Comparison of ENCODE assay signal across 8 cellular contexts in the genomic region with DNA sequence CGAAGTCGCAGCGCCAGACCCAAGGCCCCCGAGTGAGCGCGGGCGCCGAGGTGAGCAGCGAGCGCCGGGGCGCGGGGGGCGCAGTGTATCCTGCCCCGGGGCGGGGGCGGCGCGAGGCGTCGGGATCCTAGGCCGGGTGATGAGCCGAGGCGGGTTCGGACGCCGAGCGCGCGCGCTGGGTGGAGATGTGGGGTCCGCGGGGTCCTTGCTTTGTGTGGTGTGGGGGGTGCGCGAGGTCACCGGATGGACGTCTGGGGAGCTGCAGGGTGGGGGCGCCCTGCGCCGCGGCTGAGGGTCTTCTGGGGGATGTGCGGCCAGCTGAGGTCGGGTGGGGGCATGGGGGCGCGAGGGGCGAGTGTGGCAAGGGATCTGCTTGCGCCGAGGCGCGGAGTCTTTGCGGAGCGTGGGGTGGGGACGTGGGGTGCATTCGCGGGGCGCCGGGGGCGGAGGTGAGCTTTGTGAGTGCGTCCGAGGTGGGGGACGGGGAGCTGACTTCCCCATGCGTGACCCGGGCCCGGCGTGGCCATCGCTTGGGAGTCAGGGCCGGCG. TPM values are rescaled to one million over a fixed set of nuclear protein-coding genes. Genes with fewer than 3 reads are reported as not detected.
DNase-seq lines count a peak whose midpoint lies in the region; ATAC-seq, FAIRE-seq and TF ChIP-seq lines count a peak whose summit lies in the region.

No MANE protein-coding gene starts in this region.

- intact Hi-C loops in GM12878 (cut with micrococcal nuclease; ENCODE audit: unreplicated experiment) = loop anchor here (1.0 to 5.0 kb wide), 7 partner anchors 10 to 351 kb away; no protein-coding TSS in a partner anchor

- TF ChIP-seq CTCF in Peyer's patch (IDR thresholded peaks at IDR 0.05) (no peak), GM12878 (IDR thresholded peaks at IDR 0.05 in 2 of 3, conservative IDR thresholded peaks at IDR 0.05 in 1 of 3; ENCODE audit: control insufficient read depth in 2 of 3, extremely low read depth in 1 of 3, insufficient read depth in 1 of 3, low read depth in 3 of 3, low read length in 3 of 3) (peak in 1 of 3 experiments; percentile 39; a peak in 2 of 6 replicates)

- H3K4me1 ChIP-seq in ES-I3 (ENCODE audit: insufficient read depth, low read length) (peaks cover 22% of the 10 kb centered on the region), GM23248 (ENCODE audit: insufficient read depth) (peaks cover 29% of the 10 kb centered on the region), Peyer's patch (peaks cover 4 to 36% (median 8%) of the 10 kb centered on the region in 4 donors), GM12878 (ENCODE audit: control insufficient read depth, insufficient read depth, low read length) (peaks cover 34% of the 10 kb centered on the region)

- no peak for TF ChIP-seq EP300 in GM12878 (IDR thresholded peaks at IDR 0.05; ENCODE audit: borderline replicate concordance in 1 of 2, control insufficient read depth in 1 of 2, low read depth in 2 of 2, low read length in 2 of 2)

- in situ Hi-C loops in GM23248 (cut with MboI) = loop anchor here (25.0 kb wide), 2 partner anchors 180 to 355 kb away; a partner anchor contains a TSS
- in situ Hi-C loops in GM12878 (cut with MboI) = no loop called here

- H3K27me3 ChIP-seq in GM23248 (replicated peaks; ENCODE audit: insufficient read depth) (no peaks in the 10 kb centered on the region), Peyer's patch (no peaks in the 10 kb centered on the region), GM12878 (replicated peaks in 1 of 2; ENCODE audit: control insufficient read depth in 2 of 2, insufficient read depth in 2 of 2, low read length in 1 of 2) (no peaks in the 10 kb centered on the region; a peak in 1 of 4 replicates)

- WGBS in GM23248 (ENCODE audit: low coverage in 1 of 2, low lambda C conversion rate in 2 of 2, missing lambda C conversion rate in 2 of 2), 2 experiments = 2 to 3% methylated on average over 21 to 54 of the region's 68 CpGs
- 0% methylated on average over 32 of the region's 68 CpGs for WGBS in GM12878 (ENCODE audit: insufficient coverage, insufficient replicate concordance, low lambda C conversion rate, missing lambda C conversion rate)

- BruUV-seq in GM12878 (replicated peaks; lab: Mats Ljungman, UMichigan) = no TSS peak

- TF ChIP-seq RAD21 in GM12878 (IDR thresholded peaks at IDR 0.05; ENCODE audit: insufficient read depth, low read depth, low read length) = no peak; the same call in 1 of the 2 replicates

- H3K36me3 ChIP-seq in ES-I3 (ENCODE audit: insufficient read depth, low read length) (no peaks in the 10 kb centered on the region), GM23248 (ENCODE audit: low read depth) (no peaks in the 10 kb centered on the region), Peyer's patch (no peaks in the 10 kb centered on the region), GM12878 (ENCODE audit: control insufficient read depth in 2 of 2, insufficient read depth in 2 of 2, low read length in 1 of 2) (peaks cover 0 to 3% of the 10 kb centered on the region in 2 experiments; a peak in 1 of 4 replicates)

- H3K9me3 Mint-ChIP-seq in immature natural killer cell = no peaks in the 10 kb centered on the region

- no peaks in the 10 kb centered on the region for H3K36me3 Mint-ChIP-seq in immature natural killer cell

- RAD21 ChIA-PET in GM12878 (lab: Charles Lee; ENCODE audit: unreplicated experiment) = interaction anchor here (0.6 to 3.3 kb wide), 20 partner anchors 11 to 351 kb away, joined by 3 to 75 read pairs (median 4); a partner anchor contains a TSS

- H3K4me3 ChIP-seq in GM23248 (peak overlapping the region; percentile 75), Peyer's patch (peak overlapping the region; percentile 70 to 93 (median 90)), GM12878 (peak overlapping the region; percentile 99)

- H3K27ac Mint-ChIP-seq in immature natural killer cell = peak overlapping the region; percentile 57 to 98 (median 88)

- SMC1A ChIA-PET in GM12878 (lab: Charles Lee; ENCODE audit: uncharacterized antibody, unreplicated experiment) = interaction anchor here (0.5 to 3.4 kb wide), 6 partner anchors 11 to 278 kb away, joined by 3 to 47 read pairs (median 4); a partner anchor contains a TSS

- H3K27ac ChIP-seq in GM23248 (peak overlapping the region; percentile 96), Peyer's patch (peak overlapping the region; percentile 87 to 94 (median 93)), GM12878 (ENCODE audit: control insufficient read depth, insufficient read depth) (peak overlapping the region; percentile 90)

- peak; percentile 78 for DNase-seq in GM23248
- peak in 2 of 3 donors; percentile 54 to 77 for DNase-seq in Peyer's patch
- no peak for DNase-seq in GM12878 (ENCODE audit: low read depth, low spot score)
- DNase-seq in immature natural killer cell = peak in 2 of 3 donors; percentile 46 to 47
- peak; percentile 56 for DNase-seq in stimulated activated CD4-positive, alpha-beta T cell treated with anti-CD3 and anti-CD28 coated beads, Interleukin-4, amount 100 ng/mL, for 1 hour
- no peak for DNase-seq in RCC 7860 (ENCODE audit: low spot score)

- H3K9ac ChIP-seq in ES-I3 (ENCODE audit: low read depth, low read length) (peak overlapping the region; percentile 83; the same call in 1 of the 2 replicates), GM23248 (peak overlapping the region; percentile 95), GM12878 (ENCODE audit: control insufficient read depth, insufficient read depth, low read length) (peak overlapping the region; percentile 88)

- H4K20me1 ChIP-seq in GM23248 (ENCODE audit: insufficient read depth) = no peaks in the 10 kb centered on the region
- H4K20me1 ChIP-seq in GM12878 (ENCODE audit: control insufficient read depth, insufficient read depth) = no peaks in the 10 kb centered on the region

- H3K9me2 ChIP-seq in GM23248 (ENCODE audit: insufficient read depth) = no peaks in the 10 kb centered on the region

- no peak for FAIRE-seq in GM12878 (lab: Jason Lieb, UNC)
- no peak for FAIRE-seq in RCC 7860 (lab: Jason Lieb, UNC)

- CTCF ChIA-PET in GM12878 (lab: Yijun Ruan, JAX) = interaction anchor here (0.5 to 3.1 kb wide), 21 partner anchors 9 to 240 kb away, joined by 3 to 17 read pairs (median 4); a partner anchor contains a TSS

- TF ChIP-seq POLR2A in Peyer's patch (IDR thresholded peaks at IDR 0.05) (no peak), GM12878 (IDR thresholded peaks at IDR 0.05; ENCODE audit: low read depth, low read length) (peak; percentile 53)

- peaks cover 52% of the 10 kb centered on the region for H3K79me2 ChIP-seq in GM23248 (ENCODE audit: insufficient read depth)
- H3K79me2 ChIP-seq in GM12878 (ENCODE audit: control insufficient read depth, insufficient read depth, low read length) = peaks cover 52% of the 10 kb centered on the region

- H3K4me2 ChIP-seq in GM23248 (ENCODE audit: unreplicated experiment) = peak overlapping the region; percentile 76
- peak overlapping the region; percentile 96 for H3K4me2 ChIP-seq in GM12878 (ENCODE audit: control insufficient read depth, insufficient read depth)

- POLR2A ChIA-PET in GM12878 (lab: Charles Lee) = interaction anchor here (0.7 to 3.1 kb wide), 6 partner anchors 11 to 351 kb away, joined by 3 to 56 read pairs (median 8); a partner anchor contains a TSS

- ATAC-seq in GM12878 = peak; percentile 11
- no peak for ATAC-seq in GM18520 (IDR thresholded peaks at IDR 0.05; ENCODE audit: unreplicated experiment)

- peaks cover 0 to 15% (median 13%) of the 10 kb centered on the region in 3 donors for H3K27me3 Mint-ChIP-seq in immature natural killer cell (ENCODE audit: low read depth in 3 of 3)

- peaks cover 31 to 44% of the 10 kb centered on the region in 2 donors for H3K4me1 Mint-ChIP-seq in immature natural killer cell

- peaks cover 23% of the 10 kb centered on the region for H3F3A ChIP-seq in GM23248 (ENCODE audit: insufficient read depth)

- peak overlapping the region; percentile 82 to 92 (median 84) for H3K4me3 Mint-ChIP-seq in immature natural killer cell

- H2AFZ ChIP-seq in GM23248 (peak overlapping the region; percentile 61), GM12878 (ENCODE audit: control insufficient read depth, low read depth, low read length) (peak overlapping the region; percentile 64)

- no peaks in the 10 kb centered on the region for H3K9me3 ChIP-seq in ES-I3 (ENCODE audit: control insufficient read depth, insufficient read depth, low read length)
- H3K9me3 ChIP-seq in GM23248 (ENCODE audit: low read depth) = no peaks in the 10 kb centered on the region
- no peaks in the 10 kb centered on the region for H3K9me3 ChIP-seq in Peyer's patch
- H3K9me3 ChIP-seq in GM12878 (replicated peaks; ENCODE audit: control insufficient read depth, insufficient read depth, low read length) = no peaks in the 10 kb centered on the region

TF ChIP-seq in GM12878, 131 proteins besides CTCF, POLR2A, EP300 and RAD21 (continues in another document):
- TF ChIP-seq SUPT20H (IDR thresholded peaks at IDR 0.05; ENCODE audit: borderline replicate concordance, control insufficient read depth, low read depth, low read length) = no peak
- TF ChIP-seq TBL1XR1 (IDR thresholded peaks at IDR 0.05; ENCODE audit: low read depth, low read length) = no peak
- TF ChIP-seq HDAC6 (IDR thresholded peaks at IDR 0.05; ENCODE audit: unreplicated experiment) = peak; percentile 28
- 0 out of 2 replicates have a peak, but pooled peaks have one; percentile 61 for TF ChIP-seq PAX5 (IDR thresholded peaks at IDR 0.05; ENCODE audit: borderline replicate concordance, low read depth, low read length)
- no peak for TF ChIP-seq SUZ12 (IDR thresholded peaks at IDR 0.05; ENCODE audit: unreplicated experiment)
- TF ChIP-seq ZNF622 (IDR thresholded peaks at IDR 0.05) = no peak

RNA-seq across cellular contexts. Expression of a gene that starts 0.6 kb away (rescaled TPM):
- 9.1 and 17.8 TPM in 2 replicates for total RNA-seq in GM23248 (2014; rRNA removed; shearing (Covaris generic))
- polyA plus RNA-seq in GM23248 (2016; fragmentation: Nextera tagmentation; extraction: Ambion mirVana) (4.4 and 5.2 TPM in 2 replicates), GM12878 (2011; rRNA removed) (4.0 and 5.4 TPM in 2 replicates), GM12878 (2014; fragmentation: Illumina TruSeq; extraction: Trizol) (2.5 and 5.9 TPM in 2 replicates), GM12878 (2014; fragmentation: Nextera tagmentation; extraction: Ambion mirVana) (under 1 TPM; 0.66 to 0.74 TPM), GM12878 (2014; rRNA removed) (19.2 and 25.5 TPM in 2 replicates), GM12878 (2016; fragmentation: Nextera tagmentation; extraction: Ambion mirVana) (1 to 10 TPM; 3.1 to 6.0 TPM), immature natural killer cell (1 to 10 TPM; 1.5 to 6.2 (median 2.0) TPM)
- total RNA-seq in Peyer's patch (10 to 100 TPM; 12.8 to 51.2 (median 47.6) TPM), GM12878 (2014; rRNA removed) (7.2 and 7.4 TPM in 2 replicates), GM12878 (2014; rRNA removed; fragmentation: Illumina TruSeq; extraction: Trizol) (7.9 and 8.7 TPM in 2 replicates), GM12878 (2021) (35.4 and 37.7 TPM in 2 replicates)
- total RNA-seq in GM12878 (2013; cell fraction: nucleolus; rRNA removed) = 66.1 and 73.4 TPM in 2 replicates
- 3.1 TPM for polyA plus RNA-seq in GM12878 (2011; ENCODE audit: low read depth)
- 5.7 and 7.6 TPM in 2 replicates for polyA plus RNA-seq in GM12878 (2011; cell fraction: cytosol; rRNA removed)
- 20.2 and 25.6 TPM in 2 replicates for polyA plus RNA-seq in GM12878 (2011; cell fraction: nucleus; rRNA removed)
- 8.0 and 8.1 TPM in 2 replicates for polyA plus RNA-seq in GM12878 (2012)
- 8.1 and 11.7 TPM in 2 replicates for polyA minus RNA-seq in GM12878 (2011; rRNA and poly(A)+ RNA removed)
- 8.3 and 9.1 TPM in 2 replicates for polyA minus RNA-seq in GM12878 (2011; cell fraction: cytosol; rRNA and poly(A)+ RNA removed)
- 10.0 and 21.0 TPM in 2 replicates for polyA minus RNA-seq in GM12878 (2011; cell fraction: nucleus; rRNA and poly(A)+ RNA removed)

Comparison
In these comparisons a context has a peak if more than half of its experiments do, and no peak if none do; other contexts are left out.
1. DNase-seq: peak in GM23248 (single experiment), Peyer's patch (2 of 3), immature natural killer cell (2 of 3) and stimulated activated CD4-positive, alpha-beta T cell treated with anti-CD3 and anti-CD28 coated beads, Interleukin-4, amount 100 ng/mL, for 1 hour (single experiment); none in GM12878 (single experiment) and RCC 7860 (single experiment).
2. Peak in every context shown above with its lines, with median percentiles within 50 percentile points of each other: H3K9ac ChIP-seq, H3K27ac ChIP-seq and H3K4me3 ChIP-seq.